23 cellular contexts compared by ENCODE assay signal in the genomic region with DNA sequence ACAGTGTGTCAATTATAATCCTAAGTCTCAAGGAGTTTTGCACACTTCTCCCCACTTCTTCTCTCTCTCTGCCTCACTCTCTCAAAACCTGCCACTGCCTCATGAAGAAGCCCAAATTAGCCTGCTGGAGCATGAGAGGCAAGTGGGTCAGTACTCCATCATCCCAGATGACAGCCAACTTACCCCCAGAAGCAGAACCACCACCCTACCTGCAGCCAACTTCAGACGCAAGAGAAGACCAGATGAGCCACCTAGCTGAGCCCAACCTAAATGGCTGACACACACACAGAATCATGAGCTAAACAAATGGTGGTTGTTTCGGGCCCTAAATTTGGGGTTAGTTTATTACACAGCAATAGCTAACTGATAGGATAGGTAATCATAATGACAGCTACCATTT.
DNase-seq lines count a peak whose midpoint lies in the region; ATAC-seq and TF ChIP-seq lines count a peak whose summit lies in the region.
"Had no signal": no experiment of that assay in that cellular context is flagged by ENCODE, and none has a peak within 500 bp of the region (broad histone marks: within the 10 kb centered on the region; RNA-seq: fewer than 3 reads in every experiment).

No MANE protein-coding gene starts in this region.

- H3K4me1 ChIP-seq in BLaER1 treated with 17β-estradiol and CSF1 and Interleukin-3, amounts not matched to agents 10 nM and 100 nM = peaks cover 28 to 75% (median 71%) of the 10 kb centered on the region in 10 experiments
- H3K4me1 ChIP-seq in prostate gland (replicated peaks) = no peaks in the 10 kb centered on the region
- H3K4me1 ChIP-seq: foreskin keratinocyte had no signal

- TF ChIP-seq CTCF in brain (conservative IDR thresholded peaks at IDR 0.05) (no peak), prostate gland (IDR thresholded peaks at IDR 0.05) (no peak)

- peak overlapping the region in 1 of 11 experiments; percentile 30; a peak in 1 of 22 replicates for H3K27ac ChIP-seq in BLaER1 treated with 17β-estradiol and CSF1 and Interleukin-3, amounts not matched to agents 10 nM and 100 nM
- H3K27ac ChIP-seq in prostate gland = no peak overlapping the region
- H3K27ac ChIP-seq: foreskin keratinocyte, GM23248, hepatocyte, WERI-Rb-1 had no signal

- TF ChIP-seq POLR2A in prostate gland (IDR thresholded peaks at IDR 0.05) = no peak

- H3K4me1 Mint-ChIP-seq in activated CD4-positive, alpha-beta T cell treated with anti-CD3 and anti-CD28 coated beads, Interleukin-2, amount 10 ng/mL, durations not matched to agents 24 days and 14 days = peaks cover 21% of the 10 kb centered on the region
- peaks cover 69% of the 10 kb centered on the region for H3K4me1 Mint-ChIP-seq in brain

- H3K27me3 Mint-ChIP-seq in activated CD4-positive, alpha-beta T cell treated with anti-CD3 and anti-CD28 coated beads, Interleukin-2, amount 10 ng/mL, durations not matched to agents 24 days and 14 days = no peaks in the 10 kb centered on the region
- H3K27me3 Mint-ChIP-seq in brain = no peaks in the 10 kb centered on the region
- H3K27me3 Mint-ChIP-seq: activated naive CD8-positive, alpha-beta T cell treated with anti-CD3 and anti-CD28 coated beads, Interleukin-2, amount 10 ng/mL, durations not matched to agents 7 days and 5 days had no signal

- H3K27ac Mint-ChIP-seq in activated CD4-positive, alpha-beta T cell treated with anti-CD3 and anti-CD28 coated beads, Interleukin-2, amount 10 ng/mL, durations not matched to agents 24 days and 14 days = no peak overlapping the region
- peak overlapping the region in 3 of 5 experiments; percentile 25 to 80 (median 39) for H3K27ac Mint-ChIP-seq in brain
- H3K27ac Mint-ChIP-seq: activated naive CD8-positive, alpha-beta T cell treated with anti-CD3 and anti-CD28 coated beads, Interleukin-2, amount 10 ng/mL, durations not matched to agents 7 days and 5 days; CD8-positive, alpha-beta memory T cell; mesothelial cell of epicardium; T-helper 2 cell treated with Interferon-gamma antibody and Interleukin-4, amounts not matched to agents 5 μg/mL and 100 μg/mL, for 36 hours had no signal

- 100% methylated on average over 2 of the region's 2 CpGs for WGBS in prostate gland

- peaks cover 0 to 6% (median 0%) of the 10 kb centered on the region in 11 experiments; a peak in 1 of 22 replicates for H3K27me3 ChIP-seq in BLaER1 treated with 17β-estradiol and CSF1 and Interleukin-3, amounts not matched to agents 10 nM and 100 nM
- H3K27me3 ChIP-seq in prostate gland (replicated peaks; ENCODE audit: insufficient read depth) = no peaks in the 10 kb centered on the region
- H3K27me3 ChIP-seq: hepatocyte, left lung, upper lobe of left lung had no signal

- no peak overlapping the region for H3K4me3 ChIP-seq in BLaER1 treated with 17β-estradiol and CSF1 and Interleukin-3, amounts not matched to agents 10 nM and 100 nM
- no peak overlapping the region for H3K4me3 ChIP-seq in prostate gland
- H3K4me3 ChIP-seq: GM23248, hepatocyte, left lung, upper lobe of left lung had no signal

- ATAC-seq in HG03521 (IDR thresholded peaks at IDR 0.05; ENCODE audit: unreplicated experiment) = no peak
- ATAC-seq: foreskin keratinocyte; left lung; naive thymus-derived CD8-positive, alpha-beta T cell; SK-N-SH treated with all-trans-retinoic acid at 6 μM for 48 hours had no signal

- H3K36me3 ChIP-seq in BLaER1 treated with 17β-estradiol and CSF1 and Interleukin-3, amounts not matched to agents 10 nM and 100 nM = no peaks in the 10 kb centered on the region; a peak in 1 of 22 replicates
- H3K36me3 ChIP-seq in prostate gland = no peaks in the 10 kb centered on the region
- H3K36me3 ChIP-seq: left lung, upper lobe of left lung, WERI-Rb-1 had no signal

- peaks cover 17% of the 10 kb centered on the region for H3K36me3 Mint-ChIP-seq in activated CD4-positive, alpha-beta T cell treated with anti-CD3 and anti-CD28 coated beads, Interleukin-2, amount 10 ng/mL, durations not matched to agents 24 days and 14 days (ENCODE audit: low read depth)
- H3K36me3 Mint-ChIP-seq in brain = no peaks in the 10 kb centered on the region
- H3K36me3 Mint-ChIP-seq: activated naive CD8-positive, alpha-beta T cell treated with anti-CD3 and anti-CD28 coated beads, Interleukin-2, amount 10 ng/mL, durations not matched to agents 7 days and 5 days; mesothelial cell of epicardium had no signal

- intact Hi-C loops in activated CD4-positive, alpha-beta T cell treated with anti-CD3 and anti-CD28 coated beads, Interleukin-2, amount 10 ng/mL, durations not matched to agents 24 days and 14 days (cut with micrococcal nuclease) = loop anchor here (2.0 to 10.0 kb wide), 2 partner anchors 98 to 284 kb away; partner anchors contain the start of gene TSPAN18
- intact Hi-C loops in prostate gland (cut with DNase I) = loop anchor here (5.0 kb wide), 1 partner anchor 266 kb away; no protein-coding TSS in a partner anchor

- peak overlapping the region in 9 of 11 experiments; percentile 60 to 92 (median 87); a peak in 13 of 22 replicates for H3K4me2 ChIP-seq in BLaER1 treated with 17β-estradiol and CSF1 and Interleukin-3, amounts not matched to agents 10 nM and 100 nM
- H3K4me2 ChIP-seq: hepatocyte had no signal

- peaks cover 0 to 14% (median 0%) of the 10 kb centered on the region in 11 experiments; a peak in 4 of 22 replicates for H3K9me3 ChIP-seq in BLaER1 treated with 17β-estradiol and CSF1 and Interleukin-3, amounts not matched to agents 10 nM and 100 nM (replicated peaks in 1 of 11)
- H3K9me3 ChIP-seq in prostate gland = no peaks in the 10 kb centered on the region
- H3K9me3 ChIP-seq: left lung had no signal

- peaks cover 0 to 20% (median 0%) of the 10 kb centered on the region in 11 experiments; a peak in 3 of 22 replicates for H4K20me1 ChIP-seq in BLaER1 treated with 17β-estradiol and CSF1 and Interleukin-3, amounts not matched to agents 10 nM and 100 nM

- no peak overlapping the region for H3K4me3 Mint-ChIP-seq in activated CD4-positive, alpha-beta T cell treated with anti-CD3 and anti-CD28 coated beads, Interleukin-2, amount 10 ng/mL, durations not matched to agents 24 days and 14 days
- peak overlapping the region in 1 of 5 experiments; percentile 5 for H3K4me3 Mint-ChIP-seq in brain
- H3K4me3 Mint-ChIP-seq: activated naive CD8-positive, alpha-beta T cell treated with anti-CD3 and anti-CD28 coated beads, Interleukin-2, amount 10 ng/mL, durations not matched to agents 7 days and 5 days; CD8-positive, alpha-beta memory T cell; mesothelial cell of epicardium; naive thymus-derived CD8-positive, alpha-beta T cell; T-helper 2 cell treated with Interferon-gamma antibody and Interleukin-4, amounts not matched to agents 5 μg/mL and 100 μg/mL, for 36 hours had no signal

- DNase-seq in activated CD4-positive, alpha-beta T cell treated with anti-CD3 and anti-CD28 coated beads, Interleukin-2, amount 10 ng/mL, durations not matched to agents 24 days and 14 days = peak; percentile 49
- DNase-seq in activated CD4-positive, alpha-beta T cell treated with anti-CD3 and anti-CD28 coated beads, Interleukin-2, amount 50 U/mL, for 4 hours = no peak
- DNase-seq in prostate gland (ENCODE audit: low spot score) (peak; percentile 2), cerebellum (ENCODE audit: low spot score) (no peak), GF-D8 (lab: John Stamatoyannopoulos, UW) (no peak)
- DNase-seq: activated naive CD8-positive, alpha-beta T cell treated with anti-CD3 and anti-CD28 coated beads, Interleukin-2, amount 10 ng/mL, durations not matched to agents 7 days and 5 days; AML-193; effector CD8-positive, alpha-beta T cell; foreskin keratinocyte; GM23248; left lung; stimulated activated CD4-positive, alpha-beta T cell treated with anti-CD3 and anti-CD28 coated beads, Interleukin-15, amount 100 ng/mL, for 24 hours; upper lobe of left lung had no signal

- H3K9ac ChIP-seq in BLaER1 treated with 17β-estradiol and CSF1 and Interleukin-3, amounts not matched to agents 10 nM and 100 nM = no peak overlapping the region
- H3K9ac ChIP-seq: GM23248 had no signal

- no peaks in the 10 kb centered on the region for H3K9me3 Mint-ChIP-seq in activated CD4-positive, alpha-beta T cell treated with anti-CD3 and anti-CD28 coated beads, Interleukin-2, amount 10 ng/mL, durations not matched to agents 24 days and 14 days
- H3K9me3 Mint-ChIP-seq in brain = peaks cover 0 to 8% (median 4%) of the 10 kb centered on the region in 5 experiments
- H3K9me3 Mint-ChIP-seq: activated naive CD8-positive, alpha-beta T cell treated with anti-CD3 and anti-CD28 coated beads, Interleukin-2, amount 10 ng/mL, durations not matched to agents 7 days and 5 days; CD8-positive, alpha-beta memory T cell; mesothelial cell of epicardium; T-helper 2 cell treated with Interferon-gamma antibody and Interleukin-4, amounts not matched to agents 5 μg/mL and 100 μg/mL, for 36 hours had no signal

Comparison
In these comparisons a context has a peak if more than half of its experiments do, and no peak if none do; other contexts are left out.
1. DNase-seq: peak in activated CD4-positive, alpha-beta T cell treated with anti-CD3 and anti-CD28 coated beads, Interleukin-2, amount 10 ng/mL, durations not matched to agents 24 days and 14 days (single experiment) and prostate gland (single experiment); none in activated CD4-positive, alpha-beta T cell treated with anti-CD3 and anti-CD28 coated beads, Interleukin-2, amount 50 U/mL, for 4 hours (0 of 2), cerebellum (single experiment) and GF-D8 (single experiment).